Comparison of ENCODE assay signal across 2 cellular contexts in the genomic region with DNA sequence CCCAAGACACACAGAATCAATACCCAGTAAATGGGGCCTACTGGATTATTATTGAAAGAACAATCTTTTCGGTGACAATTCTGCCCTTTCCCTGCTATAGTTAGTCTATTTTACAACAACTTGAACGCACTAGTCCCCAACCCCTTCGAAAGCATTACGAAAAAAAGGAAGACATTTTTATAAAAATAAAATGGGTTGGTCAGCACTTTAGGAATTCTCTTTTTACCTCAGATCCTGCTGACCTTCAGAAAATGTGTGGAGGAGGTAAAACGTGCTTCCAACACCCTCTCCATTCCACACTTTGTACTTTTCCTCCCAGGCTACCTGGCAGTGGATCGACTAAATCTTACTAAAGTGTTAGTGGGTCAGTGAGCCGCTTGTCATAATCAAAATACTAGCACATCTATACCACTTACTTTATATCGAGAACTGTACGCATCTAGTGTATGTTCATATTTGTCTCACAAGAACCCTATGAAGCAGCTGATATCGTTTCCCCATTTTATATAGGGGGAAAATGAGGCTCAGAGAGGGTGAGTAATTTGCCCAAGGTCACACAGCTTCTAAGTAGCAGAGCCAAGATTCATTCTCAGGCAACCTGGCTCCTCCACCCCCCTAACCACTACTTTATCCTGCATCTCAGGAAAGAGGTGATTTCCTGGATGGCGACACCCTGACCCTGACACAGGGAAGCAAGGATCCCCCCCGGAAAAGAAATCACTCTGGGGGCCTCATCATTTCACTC.
TF ChIP-seq lines count a peak whose summit lies in the region.

No MANE protein-coding gene starts in this region.

TF ChIP-seq in H1, 55 proteins besides CTCF, POLR2A, EP300 and RAD21:
- TF ChIP-seq CEBPB (IDR thresholded peaks at IDR 0.05; ENCODE audit: low read depth, low read length) (no peak), SIN3A (conservative IDR thresholded peaks at IDR 0.05 in 1 of 2, IDR thresholded peaks at IDR 0.05 in 1 of 2; ENCODE audit: low read depth in 1 of 2, low read length in 2 of 2) (no peak), KDM1A (IDR thresholded peaks at IDR 0.05; ENCODE audit: borderline replicate concordance, low read length) (peak; percentile 72; the same call in 1 of the 2 replicates), KDM5A (IDR thresholded peaks at IDR 0.05; ENCODE audit: low read length) (no peak), SP4 (IDR thresholded peaks at IDR 0.05; ENCODE audit: low read length) (no peak)
- TF ChIP-seq, protein P1, sequence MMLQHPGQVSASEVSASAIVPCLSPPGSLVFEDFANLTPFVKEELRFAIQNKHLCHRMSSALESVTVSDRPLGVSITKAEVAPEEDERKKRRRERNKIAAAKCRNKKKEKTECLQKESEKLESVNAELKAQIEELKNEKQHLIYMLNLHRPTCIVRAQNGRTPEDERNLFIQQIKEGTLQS (IDR thresholded peaks at IDR 0.05; ENCODE audit: insufficient read depth, low read depth, low read length): no peak
- TF ChIP-seq, protein P2, sequence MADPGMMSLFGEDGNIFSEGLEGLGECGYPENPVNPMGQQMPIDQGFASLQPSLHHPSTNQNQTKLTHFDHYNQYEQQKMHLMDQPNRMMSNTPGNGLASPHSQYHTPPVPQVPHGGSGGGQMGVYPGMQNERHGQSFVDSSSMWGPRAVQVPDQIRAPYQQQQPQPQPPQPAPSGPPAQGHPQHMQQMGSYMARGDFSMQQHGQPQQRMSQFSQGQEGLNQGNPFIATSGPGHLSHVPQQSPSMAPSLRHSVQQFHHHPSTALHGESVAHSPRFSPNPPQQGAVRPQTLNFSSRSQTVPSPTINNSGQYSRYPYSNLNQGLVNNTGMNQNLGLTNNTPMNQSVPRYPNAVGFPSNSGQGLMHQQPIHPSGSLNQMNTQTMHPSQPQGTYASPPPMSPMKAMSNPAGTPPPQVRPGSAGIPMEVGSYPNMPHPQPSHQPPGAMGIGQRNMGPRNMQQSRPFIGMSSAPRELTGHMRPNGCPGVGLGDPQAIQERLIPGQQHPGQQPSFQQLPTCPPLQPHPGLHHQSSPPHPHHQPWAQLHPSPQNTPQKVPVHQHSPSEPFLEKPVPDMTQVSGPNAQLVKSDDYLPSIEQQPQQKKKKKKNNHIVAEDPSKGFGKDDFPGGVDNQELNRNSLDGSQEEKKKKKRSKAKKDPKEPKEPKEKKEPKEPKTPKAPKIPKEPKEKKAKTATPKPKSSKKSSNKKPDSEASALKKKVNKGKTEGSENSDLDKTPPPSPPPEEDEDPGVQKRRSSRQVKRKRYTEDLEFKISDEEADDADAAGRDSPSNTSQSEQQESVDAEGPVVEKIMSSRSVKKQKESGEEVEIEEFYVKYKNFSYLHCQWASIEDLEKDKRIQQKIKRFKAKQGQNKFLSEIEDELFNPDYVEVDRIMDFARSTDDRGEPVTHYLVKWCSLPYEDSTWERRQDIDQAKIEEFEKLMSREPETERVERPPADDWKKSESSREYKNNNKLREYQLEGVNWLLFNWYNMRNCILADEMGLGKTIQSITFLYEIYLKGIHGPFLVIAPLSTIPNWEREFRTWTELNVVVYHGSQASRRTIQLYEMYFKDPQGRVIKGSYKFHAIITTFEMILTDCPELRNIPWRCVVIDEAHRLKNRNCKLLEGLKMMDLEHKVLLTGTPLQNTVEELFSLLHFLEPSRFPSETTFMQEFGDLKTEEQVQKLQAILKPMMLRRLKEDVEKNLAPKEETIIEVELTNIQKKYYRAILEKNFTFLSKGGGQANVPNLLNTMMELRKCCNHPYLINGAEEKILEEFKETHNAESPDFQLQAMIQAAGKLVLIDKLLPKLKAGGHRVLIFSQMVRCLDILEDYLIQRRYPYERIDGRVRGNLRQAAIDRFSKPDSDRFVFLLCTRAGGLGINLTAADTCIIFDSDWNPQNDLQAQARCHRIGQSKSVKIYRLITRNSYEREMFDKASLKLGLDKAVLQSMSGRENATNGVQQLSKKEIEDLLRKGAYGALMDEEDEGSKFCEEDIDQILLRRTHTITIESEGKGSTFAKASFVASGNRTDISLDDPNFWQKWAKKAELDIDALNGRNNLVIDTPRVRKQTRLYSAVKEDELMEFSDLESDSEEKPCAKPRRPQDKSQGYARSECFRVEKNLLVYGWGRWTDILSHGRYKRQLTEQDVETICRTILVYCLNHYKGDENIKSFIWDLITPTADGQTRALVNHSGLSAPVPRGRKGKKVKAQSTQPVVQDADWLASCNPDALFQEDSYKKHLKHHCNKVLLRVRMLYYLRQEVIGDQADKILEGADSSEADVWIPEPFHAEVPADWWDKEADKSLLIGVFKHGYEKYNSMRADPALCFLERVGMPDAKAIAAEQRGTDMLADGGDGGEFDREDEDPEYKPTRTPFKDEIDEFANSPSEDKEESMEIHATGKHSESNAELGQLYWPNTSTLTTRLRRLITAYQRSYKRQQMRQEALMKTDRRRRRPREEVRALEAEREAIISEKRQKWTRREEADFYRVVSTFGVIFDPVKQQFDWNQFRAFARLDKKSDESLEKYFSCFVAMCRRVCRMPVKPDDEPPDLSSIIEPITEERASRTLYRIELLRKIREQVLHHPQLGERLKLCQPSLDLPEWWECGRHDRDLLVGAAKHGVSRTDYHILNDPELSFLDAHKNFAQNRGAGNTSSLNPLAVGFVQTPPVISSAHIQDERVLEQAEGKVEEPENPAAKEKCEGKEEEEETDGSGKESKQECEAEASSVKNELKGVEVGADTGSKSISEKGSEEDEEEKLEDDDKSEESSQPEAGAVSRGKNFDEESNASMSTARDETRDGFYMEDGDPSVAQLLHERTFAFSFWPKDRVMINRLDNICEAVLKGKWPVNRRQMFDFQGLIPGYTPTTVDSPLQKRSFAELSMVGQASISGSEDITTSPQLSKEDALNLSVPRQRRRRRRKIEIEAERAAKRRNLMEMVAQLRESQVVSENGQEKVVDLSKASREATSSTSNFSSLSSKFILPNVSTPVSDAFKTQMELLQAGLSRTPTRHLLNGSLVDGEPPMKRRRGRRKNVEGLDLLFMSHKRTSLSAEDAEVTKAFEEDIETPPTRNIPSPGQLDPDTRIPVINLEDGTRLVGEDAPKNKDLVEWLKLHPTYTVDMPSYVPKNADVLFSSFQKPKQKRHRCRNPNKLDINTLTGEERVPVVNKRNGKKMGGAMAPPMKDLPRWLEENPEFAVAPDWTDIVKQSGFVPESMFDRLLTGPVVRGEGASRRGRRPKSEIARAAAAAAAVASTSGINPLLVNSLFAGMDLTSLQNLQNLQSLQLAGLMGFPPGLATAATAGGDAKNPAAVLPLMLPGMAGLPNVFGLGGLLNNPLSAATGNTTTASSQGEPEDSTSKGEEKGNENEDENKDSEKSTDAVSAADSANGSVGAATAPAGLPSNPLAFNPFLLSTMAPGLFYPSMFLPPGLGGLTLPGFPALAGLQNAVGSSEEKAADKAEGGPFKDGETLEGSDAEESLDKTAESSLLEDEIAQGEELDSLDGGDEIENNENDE (IDR thresholded peaks at IDR 0.05; ENCODE audit: insufficient replicate concordance, low read length): no peak
TF ChIP-seq in H1: peak in this region for 1.

TF ChIP-seq in SK-N-SH treated with all-trans-retinoic acid at 6 μM for 48 hours, 23 proteins besides CTCF, POLR2A, EP300 and RAD21:
- no peak for TF ChIP-seq TOX (CRISPR knock-in tag; IDR thresholded peaks at IDR 0.05; ENCODE audit: borderline replicate concordance)
